Comparison of ENCODE assay signal across 1 cellular context in genomic region chr3:186571644-186572013, GRCh38.
TF ChIP-seq lines count a peak whose summit lies in the region.

No MANE protein-coding gene starts in this region.

TF ChIP-seq in endothelial cell of umbilical vein, 7 proteins besides CTCF, POLR2A, EP300 and RAD21:
- TF ChIP-seq POLR2AphosphoS5 (IDR thresholded peaks at IDR 0.05; ENCODE audit: insufficient read depth, low read depth, low read length): no peak
- no peak for TF ChIP-seq FOS (IDR thresholded peaks at IDR 0.05; ENCODE audit: borderline replicate concordance, insufficient read depth, low read length)
- no peak for TF ChIP-seq JUN (IDR thresholded peaks at IDR 0.05; ENCODE audit: borderline replicate concordance, insufficient read depth, insufficient read length, low read depth)
- TF ChIP-seq MAX (IDR thresholded peaks at IDR 0.05; ENCODE audit: insufficient read depth, insufficient read length): no peak
- no peak for TF ChIP-seq EZH2 (IDR thresholded peaks at IDR 0.05; ENCODE audit: borderline replicate concordance, low read depth, low read length, severe bottlenecking)
- no peak for TF ChIP-seq MYC (IDR thresholded peaks at IDR 0.05; ENCODE audit: low read depth, low read length)
